ENCODE assay signal across 8 cellular contexts in genomic region chr3:53773586-53774368, GRCh38.
A peak's percentile ranks its signal among the peaks of the same experiment; 100 is the strongest.
DNase-seq lines count a peak whose midpoint lies in the region; ATAC-seq and TF ChIP-seq lines count a peak whose summit lies in the region.

No MANE protein-coding gene starts in this region.

- H3K4me1 ChIP-seq in testis (peaks cover 11% of the 10 kb centered on the region), stomach (peaks cover 0 to 16% (median 5%) of the 10 kb centered on the region in 4 donors)
- no peaks in the 10 kb centered on the region for H3K4me1 ChIP-seq in naive thymus-derived CD4-positive, alpha-beta T cell (ENCODE audit: control insufficient read depth in 2 of 2, insufficient read depth in 2 of 2, low read length in 2 of 2)

- H3K36me3 Mint-ChIP-seq in naive thymus-derived CD4-positive, alpha-beta T cell: no peaks in the 10 kb centered on the region

- H3K27ac Mint-ChIP-seq in naive thymus-derived CD4-positive, alpha-beta T cell: no peak overlapping the region

- no peak overlapping the region for H3K4me3 Mint-ChIP-seq in naive thymus-derived CD4-positive, alpha-beta T cell

- peak; percentile 74 for ATAC-seq in GM19324 (IDR thresholded peaks at IDR 0.05; ENCODE audit: low FRiP score, unreplicated experiment)
- ATAC-seq in HG03064 (IDR thresholded peaks at IDR 0.05; ENCODE audit: low read depth, unreplicated experiment): peak; percentile 90
- no peak for ATAC-seq in naive thymus-derived CD4-positive, alpha-beta T cell

- CTCF ChIA-PET in naive thymus-derived CD4-positive, alpha-beta T cell (lab: Charles Lee): no interaction called here

- H3K4me3 ChIP-seq in testis (no peak overlapping the region), stomach (no peak overlapping the region)
- no peak overlapping the region for H3K4me3 ChIP-seq in naive thymus-derived CD4-positive, alpha-beta T cell (ENCODE audit: low read length)

- H3K9me3 Mint-ChIP-seq in naive thymus-derived CD4-positive, alpha-beta T cell: peaks cover 0 to 3% (median 0%) of the 10 kb centered on the region in 11 donors

- POLR2A ChIA-PET in naive thymus-derived CD4-positive, alpha-beta T cell (lab: Charles Lee): no interaction called here

- intact Hi-C loops in testis (cut with DNase I; ENCODE audit: low total_unique reads): no loop called here
- intact Hi-C loops in stomach (cut with DNase I; ENCODE audit: low total_unique reads): no loop called here
- intact Hi-C loops in naive thymus-derived CD4-positive, alpha-beta T cell (cut with micrococcal nuclease): no loop called here

- no peak for TF ChIP-seq POLR2A in testis (IDR thresholded peaks at IDR 0.05)
- no peak for TF ChIP-seq POLR2A in stomach (IDR thresholded peaks at IDR 0.05)

- WGBS in testis, 2 donors: 69 to 73% methylated on average over 10 of the region's 10 CpGs
- 59 to 63% (median 62%) methylated on average over 10 of the region's 10 CpGs for WGBS in stomach, 5 donors

- DNase-seq in caudate nucleus (lab: John Stamatoyannopoulos, UW): peak in 6 of 61 donors; percentile 11 to 52 (median 20)
- peak; percentile 59 for DNase-seq in testis
- no peak for DNase-seq in midbrain (lab: John Stamatoyannopoulos, UW)
- no peak for DNase-seq in stomach
- DNase-seq in kidney tubule cell (ENCODE audit: low spot score): no peak
- DNase-seq in naive thymus-derived CD4-positive, alpha-beta T cell: no peak

- H3K27ac ChIP-seq in caudate nucleus (ENCODE audit: low read depth, low read length): peak overlapping the region; percentile 68
- peak overlapping the region in 1 of 2 donors; percentile 26 for H3K27ac ChIP-seq in testis
- no peak overlapping the region for H3K27ac ChIP-seq in stomach
- H3K27ac ChIP-seq in naive thymus-derived CD4-positive, alpha-beta T cell (ENCODE audit: low read depth, low read length): no peak overlapping the region

- H3K27me3 Mint-ChIP-seq in naive thymus-derived CD4-positive, alpha-beta T cell: peaks cover 8 to 26% (median 18%) of the 10 kb centered on the region in 5 donors

- no peaks in the 10 kb centered on the region for H3K9me3 ChIP-seq in testis
- no peaks in the 10 kb centered on the region for H3K9me3 ChIP-seq in stomach
- H3K9me3 ChIP-seq in naive thymus-derived CD4-positive, alpha-beta T cell (ENCODE audit: control insufficient read depth in 2 of 3, low read length in 3 of 3): no peaks in the 10 kb centered on the region

- no peak for TF ChIP-seq CTCF in testis (IDR thresholded peaks at IDR 0.05)
- no peak for TF ChIP-seq CTCF in stomach (IDR thresholded peaks at IDR 0.05)

- H3K27me3 ChIP-seq in testis: no peaks in the 10 kb centered on the region
- H3K27me3 ChIP-seq in stomach: peaks cover 0 to 7% (median 0%) of the 10 kb centered on the region in 3 donors
- no peaks in the 10 kb centered on the region for H3K27me3 ChIP-seq in naive thymus-derived CD4-positive, alpha-beta T cell (ENCODE audit: control insufficient read depth in 2 of 2, insufficient read depth in 2 of 2, low read length in 2 of 2)

- peaks cover 0 to 5% (median 0%) of the 10 kb centered on the region in 7 donors for H3K4me1 Mint-ChIP-seq in naive thymus-derived CD4-positive, alpha-beta T cell

- TF ChIP-seq EP300 in stomach (IDR thresholded peaks at IDR 0.05): no peak

- no peaks in the 10 kb centered on the region for H3K36me3 ChIP-seq in testis (ENCODE audit: low read depth, missing control alignments)
- H3K36me3 ChIP-seq in stomach: no peaks in the 10 kb centered on the region
- no peaks in the 10 kb centered on the region for H3K36me3 ChIP-seq in naive thymus-derived CD4-positive, alpha-beta T cell (ENCODE audit: control insufficient read depth in 2 of 3, insufficient read depth in 3 of 3, low read length in 3 of 3)
